In genomic region chr9:133577463-133578112, GRCh38 we compare ENCODE assay signal across 29 cellular contexts. TPM values are rescaled to one million over a fixed set of nuclear protein-coding genes. Genes with fewer than 3 reads are reported as not detected.
"Had no signal": no experiment of that assay in that cellular context is flagged by ENCODE, and none has a peak within 500 bp of the region (broad histone marks: within the 10 kb centered on the region; RNA-seq: fewer than 3 reads in every experiment).

No MANE protein-coding gene starts in this region.

- H3K4me1 Mint-ChIP-seq: activated T-helper 17 cell treated with anti-CD3 and anti-CD28 coated beads, Interleukin-2, amount 50 U/mL, for 72 hours had no signal

- H3K27ac ChIP-seq: brain microvascular endothelial cell, cardiac muscle cell, PC-9, SK-N-MC had no signal

- ATAC-seq: activated T-helper 17 cell treated with anti-CD3 and anti-CD28 coated beads, Interleukin-2, amount 50 U/mL, for 72 hours; T-cell had no signal

- DNase-seq: activated CD4-positive, alpha-beta memory T cell treated with anti-CD3 and anti-CD28 coated beads for 36 hours; activated CD4-positive, alpha-beta T cell treated with anti-CD3 and anti-CD28 coated beads, Interleukin-2, amount 10 ng/mL, durations not matched to agents 7 days and 5 days; activated CD4-positive, CD25-positive, alpha-beta regulatory T cell; activated gamma-delta T cell; activated naive CD4-positive, alpha-beta T cell treated with anti-CD3 and anti-CD28 coated beads for 36 hours; activated T-cell treated with anti-CD3 and anti-CD28 coated beads for 4 hours; activated T-cell treated with anti-CD3 and anti-CD28 coated beads, Interleukin-2, amount 50 U/mL, for 48 hours; KG1; NCI-H1092; NCI-H1417 treated with DMSO at 0.1 percent for 48 hours; NCI-H1694; NCI-H2029 treated with DMSO at 0.1 percent for 48 hours; NCI-H510A treated with DMSO at 0.1 percent for 48 hours; NCI-H69; NK-92 treated with Interleukin-12 subunit alpha and Interleukin-12 subunit beta, amount 100 ng/mL, for 24 hours; PC-9; T-cell; T-helper 2 cell; T1000 had no signal

- H3K4me2 ChIP-seq: PC-9 had no signal

- H2AFZ ChIP-seq: PC-9 had no signal

- H3K9me3 Mint-ChIP-seq: activated CD4-positive, alpha-beta memory T cell treated with anti-CD3 and anti-CD28 coated beads for 36 hours; activated CD4-positive, alpha-beta T cell treated with anti-CD3 and anti-CD28 coated beads, Interleukin-2, amount 10 ng/mL, durations not matched to agents 7 days and 5 days; activated naive CD4-positive, alpha-beta T cell treated with anti-CD3 and anti-CD28 coated beads for 36 hours; activated T-helper 17 cell treated with anti-CD3 and anti-CD28 coated beads, Interleukin-2, amount 50 U/mL, for 72 hours; T-cell had no signal

- H3K4me3 ChIP-seq: cardiac muscle cell, PC-9, SK-N-MC had no signal

- H3K27me3 ChIP-seq: brain microvascular endothelial cell, cardiac muscle cell had no signal

- H3K36me3 ChIP-seq: brain microvascular endothelial cell, cardiac muscle cell had no signal

- H3K36me3 Mint-ChIP-seq: activated CD4-positive, alpha-beta memory T cell treated with anti-CD3 and anti-CD28 coated beads for 36 hours; activated naive CD8-positive, alpha-beta T cell; T-cell had no signal

- H3K27ac Mint-ChIP-seq: activated CD4-positive, alpha-beta memory T cell treated with anti-CD3 and anti-CD28 coated beads for 36 hours; activated CD4-positive, alpha-beta T cell treated with anti-CD3 and anti-CD28 coated beads, Interleukin-2, amount 10 ng/mL, durations not matched to agents 7 days and 5 days; activated naive CD4-positive, alpha-beta T cell treated with anti-CD3 and anti-CD28 coated beads for 36 hours; activated naive CD8-positive, alpha-beta T cell; activated T-helper 17 cell treated with anti-CD3 and anti-CD28 coated beads, Interleukin-2, amount 50 U/mL, for 72 hours; T-cell had no signal

- H3K4me3 Mint-ChIP-seq: activated CD4-positive, alpha-beta memory T cell treated with anti-CD3 and anti-CD28 coated beads for 36 hours; activated CD4-positive, alpha-beta T cell treated with anti-CD3 and anti-CD28 coated beads, Interleukin-2, amount 10 ng/mL, durations not matched to agents 7 days and 5 days; activated naive CD4-positive, alpha-beta T cell treated with anti-CD3 and anti-CD28 coated beads for 36 hours; activated naive CD8-positive, alpha-beta T cell; activated T-helper 17 cell treated with anti-CD3 and anti-CD28 coated beads, Interleukin-2, amount 50 U/mL, for 72 hours had no signal

- FAIRE-seq: TTC549 had no signal

RNA-seq across cellular contexts. Expression of gene FAM163B, which starts 31.6 kb away (rescaled TPM):
- total RNA-seq: activated CD4-positive, alpha-beta memory T cell treated with anti-CD3 and anti-CD28 coated beads for 36 hours; activated CD4-positive, alpha-beta T cell treated with anti-CD3 and anti-CD28 coated beads, Interleukin-2, amount 10 ng/mL, durations not matched to agents 7 days and 5 days; activated CD8-positive, alpha-beta memory T cell treated with anti-CD3 and anti-CD28 coated beads for 36 hours; activated naive CD4-positive, alpha-beta T cell treated with anti-CD3 and anti-CD28 coated beads for 36 hours; activated T-helper 17 cell treated with anti-CD3 and anti-CD28 coated beads, Interleukin-2, amount 50 U/mL, for 72 hours; LHCN-M2; M059J; PC-9; T-cell had no signal
- polyA plus RNA-seq: adipose tissue, cardiac muscle cell had no signal

RNA-seq across cellular contexts. Expression of gene ADAMTSL2, which starts 43.1 kb away (rescaled TPM):
- total RNA-seq: activated CD4-positive, alpha-beta T cell treated with anti-CD3 and anti-CD28 coated beads, Interleukin-2, amount 10 ng/mL, durations not matched to agents 7 days and 5 days; activated T-helper 17 cell treated with anti-CD3 and anti-CD28 coated beads, Interleukin-2, amount 50 U/mL, for 72 hours; LHCN-M2 had no signal

RNA-seq across cellular contexts. Expression of gene MYMK, which starts 52.8 kb away (rescaled TPM):
- total RNA-seq: activated CD4-positive, alpha-beta memory T cell treated with anti-CD3 and anti-CD28 coated beads for 36 hours; activated CD4-positive, alpha-beta T cell treated with anti-CD3 and anti-CD28 coated beads, Interleukin-2, amount 10 ng/mL, durations not matched to agents 7 days and 5 days; activated CD8-positive, alpha-beta memory T cell treated with anti-CD3 and anti-CD28 coated beads for 36 hours; activated naive CD4-positive, alpha-beta T cell treated with anti-CD3 and anti-CD28 coated beads for 36 hours; activated T-helper 17 cell treated with anti-CD3 and anti-CD28 coated beads, Interleukin-2, amount 50 U/mL, for 72 hours; cardiac muscle cell; M059J; PC-9; T-cell had no signal
- polyA plus RNA-seq: adipose tissue, cardiac muscle cell had no signal

RNA-seq across cellular contexts. Expression of gene DBH, which starts 58.6 kb away (rescaled TPM):
- total RNA-seq: activated CD4-positive, alpha-beta memory T cell treated with anti-CD3 and anti-CD28 coated beads for 36 hours; activated CD4-positive, alpha-beta T cell treated with anti-CD3 and anti-CD28 coated beads, Interleukin-2, amount 10 ng/mL, durations not matched to agents 7 days and 5 days; activated CD8-positive, alpha-beta memory T cell treated with anti-CD3 and anti-CD28 coated beads for 36 hours; activated naive CD4-positive, alpha-beta T cell treated with anti-CD3 and anti-CD28 coated beads for 36 hours; activated T-helper 17 cell treated with anti-CD3 and anti-CD28 coated beads, Interleukin-2, amount 50 U/mL, for 72 hours; cardiac muscle cell; LHCN-M2; M059J; PC-9 had no signal
